Comparison of ENCODE assay signal across 39 cellular contexts in the genomic region with DNA sequence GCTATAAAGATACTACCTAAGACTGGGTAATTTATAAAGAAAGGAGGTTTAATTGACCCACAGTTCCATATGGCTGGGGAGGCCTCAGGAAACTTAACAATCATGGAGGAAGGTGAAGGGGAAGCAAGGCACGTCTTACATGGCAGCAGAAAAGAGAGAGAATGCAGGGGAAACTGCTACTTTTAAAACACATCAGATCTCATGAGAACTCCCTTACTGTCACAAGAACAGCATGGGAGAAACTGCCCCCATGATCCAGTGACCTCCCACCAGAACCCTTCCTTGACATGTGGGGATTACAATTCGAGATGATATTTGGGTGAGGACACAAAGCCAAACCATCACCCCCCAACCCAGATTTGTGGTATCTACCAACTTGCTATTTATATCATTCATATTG. TPM values are rescaled to one million over a fixed set of nuclear protein-coding genes. Genes with fewer than 3 reads are reported as not detected.
"Had no signal": no experiment of that assay in that cellular context is flagged by ENCODE, and none has a peak within 500 bp of the region (broad histone marks: within the 10 kb centered on the region; RNA-seq: fewer than 3 reads in every experiment).

No MANE protein-coding gene starts in this region.

- DNase-seq: Karpas-422, Kasumi-1, MG63, MM.1S, MV-4-11, NCI-H1048, NCI-H1092, NCI-H1092 treated with DMSO at 0.1 percent for 48 hours, NCI-H1105, NCI-H1105 treated with DMSO at 0.1 percent for 48 hours, NCI-H1417, NCI-H1417 treated with DMSO at 0.1 percent for 48 hours, NCI-H1436, NCI-H1436 treated with DMSO at 0.1 percent for 48 hours, NCI-H146, NCI-H1694, NCI-H1694 treated with DMSO at 0.1 percent for 48 hours, NCI-H187, NCI-H187 treated with DMSO at 0.1 percent for 48 hours, NCI-H1930, NCI-H2029, NCI-H2029 treated with DMSO at 0.1 percent for 48 hours, NCI-H2081, NCI-H2081 treated with DMSO at 0.1 percent for 48 hours, NCI-H2107, NCI-H2171, NCI-H2171 treated with DMSO at 0.1 percent for 48 hours, NCI-H2227 treated with DMSO at 0.1 percent for 48 hours, NCI-H226, NCI-H345, NCI-H446, NCI-H446 treated with DMSO at 0.1 percent for 48 hours, NCI-H510A, NCI-H510A treated with DMSO at 0.1 percent for 48 hours, NCI-H524 treated with DMSO at 0.1 percent for 48 hours had no signal

- H3K4me3 ChIP-seq: MG63 had no signal

- H3K36me3 ChIP-seq: MG63 had no signal

- H3K9me3 ChIP-seq: MG63 had no signal

- H3K27me3 ChIP-seq: MG63 had no signal

RNA-seq across cellular contexts. Expression of a gene that starts 13.9 kb away (rescaled TPM):
- total RNA-seq: LHCN-M2, M059J, MCF 10A, NCI-H460 had no signal
